10 cellular contexts compared by ENCODE assay signal in the genomic region with DNA sequence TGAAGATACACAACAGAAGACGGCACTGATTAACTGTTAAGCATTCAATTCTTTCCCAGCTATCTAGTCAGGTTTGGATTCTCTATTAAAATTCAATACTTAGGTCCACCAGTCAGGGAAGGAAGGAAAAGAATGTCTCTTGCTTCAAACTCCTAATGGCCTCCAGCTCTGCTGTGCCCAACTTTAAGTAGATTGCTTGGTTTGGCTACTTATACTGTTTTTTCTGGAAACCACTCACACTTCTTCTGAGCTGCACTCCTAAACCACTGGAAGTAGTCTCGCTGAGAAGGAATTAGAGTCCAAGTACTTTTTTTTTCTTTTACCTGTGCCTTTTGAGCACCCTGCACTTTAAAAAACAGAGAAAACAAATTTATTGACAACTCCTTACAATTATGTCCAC. TPM values are rescaled to one million over a fixed set of nuclear protein-coding genes. Genes with fewer than 3 reads are reported as not detected.
DNase-seq lines count a peak whose midpoint lies in the region; ATAC-seq and TF ChIP-seq lines count a peak whose summit lies in the region.
"Had no signal": no experiment of that assay in that cellular context is flagged by ENCODE, and none has a peak within 500 bp of the region (broad histone marks: within the 10 kb centered on the region; RNA-seq: fewer than 3 reads in every experiment).

No MANE protein-coding gene starts in this region.

- WGBS in prostate gland: 39% methylated on average over 2 of the region's 2 CpGs

- DNase-seq in A673 (ENCODE audit: low spot score) (peak; percentile 38), SK-N-MC (ENCODE audit: low read depth, low spot score) (no peak), fibroblast of peridontal ligament (ENCODE audit: extremely low read depth) (peak; percentile 91), prostate gland (ENCODE audit: low spot score) (no peak), NCI-H774 (lab: John Stamatoyannopoulos, UW) (no peak), HT-29 (ENCODE audit: low spot score) (no peak)
- DNase-seq in activated CD8-positive, alpha-beta memory T cell treated with anti-CD3 and anti-CD28 coated beads, Interleukin-2, amount 10 ng/mL, durations not matched to agents 7 days and 5 days: no peak
- DNase-seq: activated CD4-positive, alpha-beta T cell treated with anti-CD3 and anti-CD28 coated beads for 1 hour; activated naive CD4-positive, alpha-beta T cell treated with anti-CD3 and anti-CD28 coated beads for 36 hours had no signal

- no peaks in the 10 kb centered on the region for H3K9me3 Mint-ChIP-seq in activated CD8-positive, alpha-beta memory T cell treated with anti-CD3 and anti-CD28 coated beads, Interleukin-2, amount 10 ng/mL, durations not matched to agents 7 days and 5 days (ENCODE audit: low read depth)
- H3K9me3 Mint-ChIP-seq: activated naive CD4-positive, alpha-beta T cell treated with anti-CD3 and anti-CD28 coated beads for 36 hours had no signal

- no peaks in the 10 kb centered on the region for H3K4me1 Mint-ChIP-seq in activated CD8-positive, alpha-beta memory T cell treated with anti-CD3 and anti-CD28 coated beads, Interleukin-2, amount 10 ng/mL, durations not matched to agents 7 days and 5 days

- peak overlapping the region; percentile 94 for H3K27ac ChIP-seq in A673 (ENCODE audit: low read depth, low read length, poor library complexity, severe bottlenecking)
- peak overlapping the region; percentile 100 for H3K27ac ChIP-seq in SK-N-MC
- peak overlapping the region; percentile 40 to 50 for H3K27ac ChIP-seq in prostate gland

- CTCF ChIA-PET in A673 (lab: Charles Lee): interaction anchor here (1.3 to 1.7 kb wide), 2 partner anchors 27 to 79 kb away, joined by 3 to 7 read pairs; no protein-coding TSS in a partner anchor
- CTCF ChIA-PET in activated CD8-positive, alpha-beta memory T cell treated with anti-CD3 and anti-CD28 coated beads, Interleukin-2, amount 10 ng/mL, durations not matched to agents 7 days and 5 days (lab: Charles Lee): interaction anchor here (1.0 kb wide), 1 partner anchor 675 kb away, joined by 3 read pairs; no protein-coding TSS in a partner anchor

- no peaks in the 10 kb centered on the region for H3K27me3 ChIP-seq in A673 (replicated peaks; ENCODE audit: insufficient read depth, low read depth, low read length, poor library complexity)
- no peaks in the 10 kb centered on the region for H3K27me3 ChIP-seq in prostate gland (replicated peaks; ENCODE audit: insufficient read depth)

- no peak overlapping the region for H3K4me3 Mint-ChIP-seq in activated CD8-positive, alpha-beta memory T cell treated with anti-CD3 and anti-CD28 coated beads, Interleukin-2, amount 10 ng/mL, durations not matched to agents 7 days and 5 days
- H3K4me3 Mint-ChIP-seq: activated naive CD4-positive, alpha-beta T cell treated with anti-CD3 and anti-CD28 coated beads for 36 hours had no signal

- no peak for TF ChIP-seq POLR2A in prostate gland (IDR thresholded peaks at IDR 0.05)

- intact Hi-C loops in A673 (cut with micrococcal nuclease; ENCODE audit: unreplicated experiment) (no loop called here), prostate gland (cut with DNase I) (loop anchor here (10.0 kb wide), 1 partner anchor 287 kb away; the partner anchor contains the start of gene SGCE)

- peaks cover 3% of the 10 kb centered on the region for H3K27me3 Mint-ChIP-seq in activated CD8-positive, alpha-beta memory T cell treated with anti-CD3 and anti-CD28 coated beads, Interleukin-2, amount 10 ng/mL, durations not matched to agents 7 days and 5 days

- no peak for ATAC-seq in activated CD8-positive, alpha-beta memory T cell treated with anti-CD3 and anti-CD28 coated beads, Interleukin-2, amount 10 ng/mL, durations not matched to agents 7 days and 5 days
- ATAC-seq in GM18511 (IDR thresholded peaks at IDR 0.05; ENCODE audit: unreplicated experiment): no peak

- H3K27ac Mint-ChIP-seq in activated CD8-positive, alpha-beta memory T cell treated with anti-CD3 and anti-CD28 coated beads, Interleukin-2, amount 10 ng/mL, durations not matched to agents 7 days and 5 days: no peak overlapping the region
- H3K27ac Mint-ChIP-seq: activated naive CD4-positive, alpha-beta T cell treated with anti-CD3 and anti-CD28 coated beads for 36 hours had no signal

- peak overlapping the region; percentile 15 for H3K4me3 ChIP-seq in A673 (ENCODE audit: low read depth, low read length, poor library complexity, severe bottlenecking)
- peak overlapping the region; percentile 75 for H3K4me3 ChIP-seq in SK-N-MC
- no peak overlapping the region for H3K4me3 ChIP-seq in prostate gland

- TSS peak; percentile 91 for BruUV-seq in A673 (replicated peaks; lab: Mats Ljungman, UMichigan)

- H3K9me3 ChIP-seq in A673 (ENCODE audit: low read depth, low read length, poor library complexity, severe bottlenecking) (peaks cover 4% of the 10 kb centered on the region), SK-N-MC (ENCODE audit: low read depth, low read length) (no peaks in the 10 kb centered on the region; the same call in 1 of the 2 replicates), prostate gland (no peaks in the 10 kb centered on the region)

- POLR2A ChIA-PET in A673 (lab: Charles Lee; ENCODE audit: low non-redundant PET): interaction anchor here (0.7 kb wide), 1 partner anchor 67 kb away, joined by 4 read pairs; no protein-coding TSS in a partner anchor

- H3K4me1 ChIP-seq in A673 (ENCODE audit: insufficient read depth, low read length, poor library complexity, severe bottlenecking) (peaks cover 38% of the 10 kb centered on the region), prostate gland (replicated peaks) (no peaks in the 10 kb centered on the region)

- TF ChIP-seq CTCF in A673 (conservative IDR thresholded peaks at IDR 0.05; ENCODE audit: low read depth, low read length) (no peak), prostate gland (IDR thresholded peaks at IDR 0.05) (no peak)

- H3K9ac ChIP-seq in SK-N-MC (ENCODE audit: insufficient read length): peak overlapping the region; percentile 73

- no peaks in the 10 kb centered on the region for H3K36me3 Mint-ChIP-seq in activated CD8-positive, alpha-beta memory T cell treated with anti-CD3 and anti-CD28 coated beads, Interleukin-2, amount 10 ng/mL, durations not matched to agents 7 days and 5 days

- H3K36me3 ChIP-seq in A673 (ENCODE audit: insufficient read depth, low read length, poor library complexity, severe bottlenecking): no peaks in the 10 kb centered on the region
- no peaks in the 10 kb centered on the region for H3K36me3 ChIP-seq in SK-N-MC (ENCODE audit: insufficient read depth, low read length)
- H3K36me3 ChIP-seq in prostate gland: no peaks in the 10 kb centered on the region

RNA-seq across cellular contexts. Expression of gene COL1A2, which starts 26.8 kb away (rescaled TPM):
- 144 and 251 TPM in 2 replicates for total RNA-seq in A673 (2021)
- total RNA-seq in prostate gland: 100 to 1,000 TPM in 1 of 2 donors, 10 to 100 TPM in 1; 51.2 to 805 TPM
- total RNA-seq in activated CD8-positive, alpha-beta memory T cell treated with anti-CD3 and anti-CD28 coated beads, Interleukin-2, amount 10 ng/mL, durations not matched to agents 7 days and 5 days: 1 to 10 TPM in 1 of 2 experiments, under 1 TPM in 1; 0.50 to 1.6 TPM
- not detected in 2 replicates for total RNA-seq in HT-29 (2014; rRNA removed; shearing (Covaris generic))

Comparison
In these comparisons a context has a peak if more than half of its experiments do, and no peak if none do; other contexts are left out.
1. DNase-seq: peak in A673 (single experiment) and fibroblast of peridontal ligament (single experiment); none in SK-N-MC (single experiment), prostate gland (single experiment), activated CD8-positive, alpha-beta memory T cell treated with anti-CD3 and anti-CD28 coated beads, Interleukin-2, amount 10 ng/mL, durations not matched to agents 7 days and 5 days (single experiment), NCI-H774 (single experiment) and HT-29 (single experiment).
2. H3K27ac ChIP-seq: peak in every context shown above with its lines; median percentile 100 in SK-N-MC; 94 in A673; 45 in prostate gland.
3. H3K4me3 ChIP-seq: peak in A673 (single experiment) and SK-N-MC (single experiment); none in prostate gland (0 of 2).
4. RNA of gene COL1A2, which starts 26.8 kb away (total RNA-seq): 51.2 to 805 TPM in prostate gland and 144 to 251 TPM in A673; 0.50 to 1.6 TPM in activated CD8-positive, alpha-beta memory T cell treated with anti-CD3 and anti-CD28 coated beads, Interleukin-2, amount 10 ng/mL, durations not matched to agents 7 days and 5 days and not detected in HT-29; every median in the first group is over 10 times any median in the second.